In genomic region chr22:42388130-42388797, GRCh38 we compare ENCODE assay signal across 15 cellular contexts. TPM values are rescaled to one million over a fixed set of nuclear protein-coding genes. Genes with fewer than 3 reads are reported as not detected.
DNase-seq lines count a peak whose midpoint lies in the region; ATAC-seq and TF ChIP-seq lines count a peak whose summit lies in the region.
"Had no signal": no experiment of that assay in that cellular context is flagged by ENCODE, and none has a peak within 500 bp of the region (broad histone marks: within the 10 kb centered on the region; RNA-seq: fewer than 3 reads in every experiment).

No MANE protein-coding gene starts in this region.

- H3K4me3 ChIP-seq in A673 (ENCODE audit: low read depth, low read length, poor library complexity, severe bottlenecking) = no peak overlapping the region
- H3K4me3 ChIP-seq in Jurkat, Clone E6-1 (ENCODE audit: low read length) = no peak overlapping the region
- H3K4me3 ChIP-seq: esophagus muscularis mucosa, tibial nerve had no signal

- no peaks in the 10 kb centered on the region for H3K4me1 Mint-ChIP-seq in T-cell

- ATAC-seq in T-cell (replicated peaks in 1 of 4) (no peak), HG03354 (IDR thresholded peaks at IDR 0.05; ENCODE audit: poor library complexity, severe bottlenecking, unreplicated experiment) (no peak)

- H3K27ac ChIP-seq in A673 (ENCODE audit: low read depth, low read length, poor library complexity, severe bottlenecking) (no peak overlapping the region), cingulate gyrus (ENCODE audit: low read depth, low read length) (peak overlapping the region; percentile 32)
- H3K27ac ChIP-seq: esophagus muscularis mucosa, tibial nerve had no signal

- H3K9me3 Mint-ChIP-seq in T-cell = no peaks in the 10 kb centered on the region
- H3K9me3 Mint-ChIP-seq: activated naive CD4-positive, alpha-beta T cell treated with anti-CD3 and anti-CD28 coated beads for 36 hours had no signal

- no TSS peak for BruUV-seq in A673 (replicated peaks; lab: Mats Ljungman, UMichigan)

- DNase-seq in A673 (ENCODE audit: low spot score) (peak; percentile 36), NCI-H510A treated with DMSO at 0.1 percent for 48 hours (lab: John Stamatoyannopoulos, UW) (peak; percentile 78), T-cell (no peak), SKM-1 treated with dmso at 0.1 percent for 144 hours (lab: John Stamatoyannopoulos, UW; ENCODE audit: unreplicated experiment) (no peak), dedifferentiated amniotic fluid mesenchymal stem cell (ENCODE audit: extremely low spot score) (no peak)
- peak; percentile 72 for DNase-seq in Jurkat, Clone E6-1 (ENCODE audit: low read depth, low spot score)
- DNase-seq: activated naive CD4-positive, alpha-beta T cell treated with anti-CD3 and anti-CD28 coated beads for 36 hours; stimulated activated CD4-positive, alpha-beta T cell treated with anti-CD3 and anti-CD28 coated beads, Interleukin-2, amount 100 ng/mL, for 24 hours had no signal

- H3K27ac Mint-ChIP-seq in T-cell = no peak overlapping the region
- H3K27ac Mint-ChIP-seq: activated naive CD4-positive, alpha-beta T cell treated with anti-CD3 and anti-CD28 coated beads for 36 hours had no signal

- H3K4me3 Mint-ChIP-seq in T-cell = no peak overlapping the region
- H3K4me3 Mint-ChIP-seq: activated naive CD4-positive, alpha-beta T cell treated with anti-CD3 and anti-CD28 coated beads for 36 hours had no signal

- no peaks in the 10 kb centered on the region for H3K9me3 ChIP-seq in A673 (ENCODE audit: low read depth, low read length, poor library complexity, severe bottlenecking)
- H3K9me3 ChIP-seq: esophagus muscularis mucosa, tibial nerve had no signal

- no peak for TF ChIP-seq CTCF in A673 (conservative IDR thresholded peaks at IDR 0.05; ENCODE audit: low read depth, low read length)

- no peaks in the 10 kb centered on the region for H3K36me3 ChIP-seq in A673 (ENCODE audit: insufficient read depth, low read length, poor library complexity, severe bottlenecking)
- H3K36me3 ChIP-seq: esophagus muscularis mucosa, tibial nerve had no signal

- intact Hi-C loops in A673 (cut with micrococcal nuclease; ENCODE audit: unreplicated experiment) = no loop called here

- no peaks in the 10 kb centered on the region for H3K4me1 ChIP-seq in A673 (ENCODE audit: insufficient read depth, low read length, poor library complexity, severe bottlenecking)
- H3K4me1 ChIP-seq: esophagus muscularis mucosa, tibial nerve had no signal

- peaks cover 0 to 5% of the 10 kb centered on the region in 2 donors for H3K27me3 Mint-ChIP-seq in T-cell

- H3K36me3 Mint-ChIP-seq in T-cell = no peaks in the 10 kb centered on the region

- POLR2A ChIA-PET in A673 (lab: Charles Lee; ENCODE audit: low non-redundant PET) (no interaction called here), T-cell (lab: Charles Lee) (no interaction called here)

- H3K27me3 ChIP-seq in A673 (replicated peaks; ENCODE audit: insufficient read depth, low read depth, low read length, poor library complexity) = no peaks in the 10 kb centered on the region
- H3K27me3 ChIP-seq: esophagus muscularis mucosa, tibial nerve had no signal

- CTCF ChIA-PET in A673 (lab: Charles Lee) (no interaction called here), T-cell (lab: Charles Lee) (no interaction called here)

RNA-seq across cellular contexts. Expression of gene NFAM1, which starts 43.9 kb away (rescaled TPM):
- total RNA-seq in A673 (2021) (2.4 and 3.8 TPM in 2 replicates), T-cell (under 1 TPM; 0.07 to 0.32 (median 0.18) TPM)
- polyA plus RNA-seq in Jurkat, Clone E6-1 (2012; ENCODE audit: insufficient read depth, insufficient read length) = 0.15 TPM
- total RNA-seq: lung microvascular endothelial cell, MCF 10A had no signal
- polyA plus RNA-seq: AG04450 had no signal

Comparison
In these comparisons a context has a peak if more than half of its experiments do, and no peak if none do; other contexts are left out.
1. DNase-seq: peak in A673 (single experiment), Jurkat, Clone E6-1 (single experiment) and NCI-H510A treated with DMSO at 0.1 percent for 48 hours (single experiment); none in T-cell (0 of 34), SKM-1 treated with dmso at 0.1 percent for 144 hours (single experiment) and dedifferentiated amniotic fluid mesenchymal stem cell (single experiment).